In genomic region chr2:69641887-69642708, GRCh38 we compare ENCODE assay signal across 9 cellular contexts. TPM values are rescaled to one million over a fixed set of nuclear protein-coding genes. Genes with fewer than 3 reads are reported as not detected.
DNase-seq lines count a peak whose midpoint lies in the region; ATAC-seq, FAIRE-seq and TF ChIP-seq lines count a peak whose summit lies in the region.
"Had no signal": no experiment of that assay in that cellular context is flagged by ENCODE, and none has a peak within 500 bp of the region (broad histone marks: within the 10 kb centered on the region; RNA-seq: fewer than 3 reads in every experiment).

No MANE protein-coding gene starts in this region.

- H3K4me1 Mint-ChIP-seq in activated CD4-positive, alpha-beta T cell treated with anti-CD3 and anti-CD28 coated beads for 36 hours, result peaks cover 62% of the 10 kb centered on the region
- H3K4me1 Mint-ChIP-seq in astrocyte (ENCODE audit: low read depth, unreplicated experiment), result peaks cover 35% of the 10 kb centered on the region

- H3K9ac ChIP-seq in astrocyte (ENCODE audit: low read length) (peak overlapping the region; percentile 97), liver (ENCODE audit: low read depth in 1 of 2, low read length in 2 of 2) (peak overlapping the region; percentile 23 to 84)

- peaks cover 53% of the 10 kb centered on the region for H4K20me1 ChIP-seq in astrocyte (ENCODE audit: insufficient read depth, low read length)

- TF ChIP-seq CTCF in astrocyte (IDR thresholded peaks at IDR 0.05; ENCODE audit: insufficient read depth, low read depth, low read length) (no peak), liver (IDR thresholded peaks at IDR 0.05; ENCODE audit: low read depth, low read length, missing input control) (no peak)

- H3K36me3 ChIP-seq in astrocyte (ENCODE audit: insufficient read depth, low read length) (peaks cover 5% of the 10 kb centered on the region), liver (ENCODE audit: control insufficient read depth in 4 of 4, insufficient read depth in 3 of 4, low read depth in 1 of 4, low read length in 3 of 4) (peaks cover 0 to 3% (median 0%) of the 10 kb centered on the region in 4 donors)

- POLR2A ChIA-PET in activated CD4-positive, alpha-beta T cell treated with anti-CD3 and anti-CD28 coated beads for 36 hours (lab: Charles Lee), result interaction anchor here (0.6 to 1.1 kb wide), 2 partner anchors 39 to 252 kb away, joined by 3 to 4 read pairs; partner anchors contain the start of gene SNRNP27

- H3K36me3 Mint-ChIP-seq in activated CD4-positive, alpha-beta T cell treated with anti-CD3 and anti-CD28 coated beads for 36 hours (ENCODE audit: low read depth), result peaks cover 51% of the 10 kb centered on the region
- H3K36me3 Mint-ChIP-seq in astrocyte (ENCODE audit: low read depth, unreplicated experiment), result peaks cover 11% of the 10 kb centered on the region

- 51% methylated on average over 12 of the region's 12 CpGs for WGBS in liver

- intact Hi-C loops in activated CD4-positive, alpha-beta T cell treated with anti-CD3 and anti-CD28 coated beads for 36 hours (cut with DNase I, micrococcal nuclease), result loop anchor here (2.0 to 10.0 kb wide), 9 partner anchors 25 to 1175 kb away; partner anchors contain the start of genes PCBP1 (in 2 of the 2), APLF (in 1 of the 2), FBXO48 (in 1 of the 2) and GFPT1 (in 1 of the 2)

- no peak for FAIRE-seq in astrocyte (lab: Jason Lieb, UNC)
- FAIRE-seq: endometrium had no signal

- H3K79me2 ChIP-seq in astrocyte (ENCODE audit: insufficient read depth, low read length), result peaks cover 66% of the 10 kb centered on the region

- H3K27me3 ChIP-seq in astrocyte (ENCODE audit: insufficient read depth, low read length) (no peaks in the 10 kb centered on the region), liver (ENCODE audit: control insufficient read depth in 4 of 4, insufficient read depth in 4 of 4, low read length in 3 of 4) (no peaks in the 10 kb centered on the region)

- peak overlapping the region; percentile 82 for H3K4me3 Mint-ChIP-seq in activated CD4-positive, alpha-beta T cell treated with anti-CD3 and anti-CD28 coated beads for 36 hours
- H3K4me3 Mint-ChIP-seq in astrocyte (ENCODE audit: unreplicated experiment), result peak overlapping the region; percentile 98

- no peak for ATAC-seq in activated CD4-positive, alpha-beta T cell treated with anti-CD3 and anti-CD28 coated beads for 36 hours
- ATAC-seq in GM21576 (IDR thresholded peaks at IDR 0.05; ENCODE audit: unreplicated experiment), result no peak

- CTCF ChIA-PET in activated CD4-positive, alpha-beta T cell treated with anti-CD3 and anti-CD28 coated beads for 36 hours (lab: Charles Lee), result interaction anchor here (0.6 to 2.0 kb wide), 6 partner anchors 11 to 247 kb away, joined by 3 to 8 read pairs (median 4); no protein-coding TSS in a partner anchor

- peak overlapping the region; percentile 93 for H3K27ac Mint-ChIP-seq in activated CD4-positive, alpha-beta T cell treated with anti-CD3 and anti-CD28 coated beads for 36 hours
- H3K27ac Mint-ChIP-seq in astrocyte (ENCODE audit: unreplicated experiment), result peak overlapping the region; percentile 96

- no peak for TF ChIP-seq RAD21 in liver (IDR thresholded peaks at IDR 0.05)

- peak overlapping the region; percentile 99 for H3K4me2 ChIP-seq in astrocyte (ENCODE audit: low read length)

- H3K4me1 ChIP-seq in astrocyte (ENCODE audit: insufficient read depth, low read length) (peaks cover 33% of the 10 kb centered on the region), liver (ENCODE audit: control insufficient read depth in 4 of 4, insufficient read depth in 4 of 4, low read length in 3 of 4) (peaks cover 5 to 28% (median 22%) of the 10 kb centered on the region in 4 donors)

- H3K27ac ChIP-seq in astrocyte (ENCODE audit: low read depth, low read length), result peak overlapping the region; percentile 98
- H3K27ac ChIP-seq in liver (ENCODE audit: low read depth in 1 of 2, low read length in 2 of 2), result peak overlapping the region; percentile 91 to 98
- H3K27ac ChIP-seq in temporal lobe (ENCODE audit: low read depth, low read length), result peak overlapping the region; percentile 1

- DNase-seq in activated CD4-positive, alpha-beta T cell treated with anti-CD3 and anti-CD28 coated beads for 36 hours, result no peak
- no peak for DNase-seq in activated CD4-positive, alpha-beta T cell treated with anti-CD3 and anti-CD28 coated beads for 1 hour
- no peak for DNase-seq in astrocyte (ENCODE audit: low read depth)
- no peak for DNase-seq in GF-D8 (lab: John Stamatoyannopoulos, UW)
- no peak for DNase-seq in DMS53 treated with DMSO at 0.1 percent for 48 hours (lab: John Stamatoyannopoulos, UW; ENCODE audit: unreplicated experiment)

- H2AFZ ChIP-seq in astrocyte (ENCODE audit: low read depth, low read length), result no peak overlapping the region

- H3K9me3 Mint-ChIP-seq in activated CD4-positive, alpha-beta T cell treated with anti-CD3 and anti-CD28 coated beads for 36 hours (ENCODE audit: low read depth), result peaks cover 3% of the 10 kb centered on the region
- H3K9me3 Mint-ChIP-seq in astrocyte (ENCODE audit: unreplicated experiment), result peaks cover 4% of the 10 kb centered on the region

- H3K27me3 Mint-ChIP-seq in activated CD4-positive, alpha-beta T cell treated with anti-CD3 and anti-CD28 coated beads for 36 hours, result no peaks in the 10 kb centered on the region
- no peaks in the 10 kb centered on the region for H3K27me3 Mint-ChIP-seq in astrocyte (ENCODE audit: low read depth, unreplicated experiment)

- H3K9me3 ChIP-seq in astrocyte (ENCODE audit: insufficient read depth, low read depth, low read length), result no peaks in the 10 kb centered on the region
- no peaks in the 10 kb centered on the region for H3K9me3 ChIP-seq in liver (ENCODE audit: control insufficient read depth in 4 of 4, low read length in 3 of 4)

- H3K4me3 ChIP-seq in astrocyte (ENCODE audit: insufficient read depth, low read depth, low read length), result peak overlapping the region; percentile 92
- H3K4me3 ChIP-seq in liver (ENCODE audit: low read depth in 1 of 3, low read length in 3 of 3), result peak overlapping the region; percentile 87 to 92 (median 91)

TF ChIP-seq in liver, 16 proteins besides CTCF, POLR2A, EP300 and RAD21 (continues in another document):
- TF ChIP-seq MAX (IDR thresholded peaks at IDR 0.05) (no peak), EGR1 (IDR thresholded peaks at IDR 0.05; ENCODE audit: low read depth in 2 of 2) (no peak), REST (IDR thresholded peaks at IDR 0.05) (no peak), TAF1 (conservative IDR thresholded peaks at IDR 0.05) (no peak), HNF4A (conservative IDR thresholded peaks at IDR 0.05) (no peak), SP1 (IDR thresholded peaks at IDR 0.05) (no peak), GABPA (IDR thresholded peaks at IDR 0.05 in 1 of 2, conservative IDR thresholded peaks at IDR 0.05 in 1 of 2) (no peak), ATF3 (IDR thresholded peaks at IDR 0.05) (no peak), FOXA1 (IDR thresholded peaks at IDR 0.05) (no peak), RXRA (IDR thresholded peaks at IDR 0.05) (no peak), FOXA2 (IDR thresholded peaks at IDR 0.05) (no peak), ZBTB33 (IDR thresholded peaks at IDR 0.05) (no peak)

RNA-seq across cellular contexts. Expression of gene AAK1, which starts 1.4 kb away (rescaled TPM):
- 100 to 1,000 TPM in 1 of 2 experiments, 10 to 100 TPM in 1; 95.9 to 104 TPM for total RNA-seq in activated CD4-positive, alpha-beta T cell treated with anti-CD3 and anti-CD28 coated beads for 36 hours
- total RNA-seq in astrocyte, result 108 and 110 TPM in 2 replicates
- total RNA-seq in liver, result 10 to 100 TPM in 1 of 2 donors, 1 to 10 TPM in 1; 8.8 to 13.7 TPM
- polyA plus RNA-seq in liver, result 10 to 100 TPM in 1 of 2 donors, 1 to 10 TPM in 1; 3.9 to 14.3 TPM
- 37.4 TPM for total RNA-seq in temporal lobe

Comparison
In these comparisons a context has a peak if more than half of its experiments do, and no peak if none do; other contexts are left out.
1. H3K27ac ChIP-seq: peak in every context shown above with its lines; median percentile 98 in astrocyte; 94 in liver; 1 in temporal lobe.